ENCODE assay signal across 1 cellular context in genomic region chr6:52724406-52725121, GRCh38.
TF ChIP-seq lines count a peak whose summit lies in the region.

No MANE protein-coding gene starts in this region.

TF ChIP-seq in HepG2, 621 proteins besides CTCF, POLR2A, EP300 and RAD21 (continued from another document and continues in another):
- TF ChIP-seq, protein P1, sequence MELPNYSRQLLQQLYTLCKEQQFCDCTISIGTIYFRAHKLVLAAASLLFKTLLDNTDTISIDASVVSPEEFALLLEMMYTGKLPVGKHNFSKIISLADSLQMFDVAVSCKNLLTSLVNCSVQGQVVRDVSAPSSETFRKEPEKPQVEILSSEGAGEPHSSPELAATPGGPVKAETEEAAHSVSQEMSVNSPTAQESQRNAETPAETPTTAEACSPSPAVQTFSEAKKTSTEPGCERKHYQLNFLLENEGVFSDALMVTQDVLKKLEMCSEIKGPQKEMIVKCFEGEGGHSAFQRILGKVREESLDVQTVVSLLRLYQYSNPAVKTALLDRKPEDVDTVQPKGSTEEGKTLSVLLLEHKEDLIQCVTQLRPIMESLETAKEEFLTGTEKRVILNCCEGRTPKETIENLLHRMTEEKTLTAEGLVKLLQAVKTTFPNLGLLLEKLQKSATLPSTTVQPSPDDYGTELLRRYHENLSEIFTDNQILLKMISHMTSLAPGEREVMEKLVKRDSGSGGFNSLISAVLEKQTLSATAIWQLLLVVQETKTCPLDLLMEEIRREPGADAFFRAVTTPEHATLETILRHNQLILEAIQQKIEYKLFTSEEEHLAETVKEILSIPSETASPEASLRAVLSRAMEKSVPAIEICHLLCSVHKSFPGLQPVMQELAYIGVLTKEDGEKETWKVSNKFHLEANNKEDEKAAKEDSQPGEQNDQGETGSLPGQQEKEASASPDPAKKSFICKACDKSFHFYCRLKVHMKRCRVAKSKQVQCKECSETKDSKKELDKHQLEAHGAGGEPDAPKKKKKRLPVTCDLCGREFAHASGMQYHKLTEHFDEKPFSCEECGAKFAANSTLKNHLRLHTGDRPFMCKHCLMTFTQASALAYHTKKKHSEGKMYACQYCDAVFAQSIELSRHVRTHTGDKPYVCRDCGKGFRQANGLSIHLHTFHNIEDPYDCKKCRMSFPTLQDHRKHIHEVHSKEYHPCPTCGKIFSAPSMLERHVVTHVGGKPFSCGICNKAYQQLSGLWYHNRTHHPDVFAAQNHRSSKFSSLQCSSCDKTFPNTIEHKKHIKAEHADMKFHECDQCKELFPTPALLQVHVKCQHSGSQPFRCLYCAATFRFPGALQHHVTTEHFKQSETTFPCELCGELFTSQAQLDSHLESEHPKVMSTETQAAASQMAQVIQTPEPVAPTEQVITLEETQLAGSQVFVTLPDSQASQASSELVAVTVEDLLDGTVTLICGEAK (IDR thresholded peaks at IDR 0.05): no peak
- TF ChIP-seq, protein P1 (CRISPR knock-in tag; IDR thresholded peaks at IDR 0.05): no peak; the same call in 1 of the 2 replicates
- TF ChIP-seq, protein P2, sequence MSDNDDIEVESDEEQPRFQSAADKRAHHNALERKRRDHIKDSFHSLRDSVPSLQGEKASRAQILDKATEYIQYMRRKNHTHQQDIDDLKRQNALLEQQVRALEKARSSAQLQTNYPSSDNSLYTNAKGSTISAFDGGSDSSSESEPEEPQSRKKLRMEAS (IDR thresholded peaks at IDR 0.05): peak; percentile 55; the same call in 1 of the 2 replicates
- TF ChIP-seq ZBTB7B (CRISPR knock-in tag; IDR thresholded peaks at IDR 0.05) (peak; percentile 64; the same call in 1 of the 2 replicates), MTF1 (CRISPR knock-in tag; IDR thresholded peaks at IDR 0.05) (no peak), SMC3 (IDR thresholded peaks at IDR 0.05; ENCODE audit: low read length) (peak; percentile 100), HNF4G (IDR thresholded peaks at IDR 0.05; ENCODE audit: borderline replicate concordance, low read depth, low read length) (no peak), HNF4G (CRISPR knock-in tag; IDR thresholded peaks at IDR 0.05; ENCODE audit: borderline replicate concordance, low read depth) (no peak; the same call in 1 of the 2 replicates), ZNF7 (CRISPR knock-in tag; IDR thresholded peaks at IDR 0.05) (no peak), CREBL2 (CRISPR knock-in tag; IDR thresholded peaks at IDR 0.05; ENCODE audit: borderline replicate concordance) (0 out of 2 replicates have a peak, but pooled peaks have one; percentile 59), MTERF4 (CRISPR knock-in tag; IDR thresholded peaks at IDR 0.05) (peak; percentile 55), ZNF253 (CRISPR knock-in tag; IDR thresholded peaks at IDR 0.05; ENCODE audit: borderline replicate concordance) (no peak), SAFB2 (CRISPR knock-in tag; IDR thresholded peaks at IDR 0.05; ENCODE audit: borderline replicate concordance, low read depth) (no peak), ZSCAN21 (CRISPR knock-in tag; IDR thresholded peaks at IDR 0.05; ENCODE audit: borderline replicate concordance) (peak; percentile 66; the same call in 1 of the 2 replicates), ZNF816 (CRISPR knock-in tag; IDR thresholded peaks at IDR 0.05; ENCODE audit: borderline replicate concordance) (peak; percentile 62; the same call in 1 of the 2 replicates), PHF8 (CRISPR knock-in tag; IDR thresholded peaks at IDR 0.05) (peak; percentile 46), SATB2 (CRISPR knock-in tag; IDR thresholded peaks at IDR 0.05) (no peak), NCOA2 (CRISPR knock-in tag; IDR thresholded peaks at IDR 0.05) (no peak), ZNF569 (CRISPR knock-in tag; IDR thresholded peaks at IDR 0.05; ENCODE audit: borderline replicate concordance) (no peak), NR2F2 (IDR thresholded peaks at IDR 0.05; ENCODE audit: borderline replicate concordance, low read depth) (no peak), NFE2L2 (IDR thresholded peaks at IDR 0.05; ENCODE audit: low read length) (no peak; the same call in 1 of the 2 replicates), ZNF737 (CRISPR knock-in tag; IDR thresholded peaks at IDR 0.05; ENCODE audit: borderline replicate concordance) (no peak), RFX1 (IDR thresholded peaks at IDR 0.05) (no peak), U2AF2 (IDR thresholded peaks at IDR 0.05; ENCODE audit: low read depth, low read length) (no peak), CREM (IDR thresholded peaks at IDR 0.05) (0 out of 2 replicates have a peak, but pooled peaks have one; percentile 15), CREM (CRISPR knock-in tag; IDR thresholded peaks at IDR 0.05) (no peak), ZNF281 (CRISPR knock-in tag; IDR thresholded peaks at IDR 0.05; ENCODE audit: borderline replicate concordance) (no peak; the same call in 1 of the 2 replicates), CSRNP2 (CRISPR knock-in tag; conservative IDR thresholded peaks at IDR 0.05; ENCODE audit: low read depth) (no peak), JUNB (CRISPR knock-in tag; IDR thresholded peaks at IDR 0.05; ENCODE audit: borderline replicate concordance) (no peak), ZNF337 (CRISPR knock-in tag; IDR thresholded peaks at IDR 0.05; ENCODE audit: borderline replicate concordance, low read depth) (no peak), ZIK1 (CRISPR knock-in tag; IDR thresholded peaks at IDR 0.05; ENCODE audit: borderline replicate concordance, low read depth) (no peak)
- TF ChIP-seq, protein P3, sequence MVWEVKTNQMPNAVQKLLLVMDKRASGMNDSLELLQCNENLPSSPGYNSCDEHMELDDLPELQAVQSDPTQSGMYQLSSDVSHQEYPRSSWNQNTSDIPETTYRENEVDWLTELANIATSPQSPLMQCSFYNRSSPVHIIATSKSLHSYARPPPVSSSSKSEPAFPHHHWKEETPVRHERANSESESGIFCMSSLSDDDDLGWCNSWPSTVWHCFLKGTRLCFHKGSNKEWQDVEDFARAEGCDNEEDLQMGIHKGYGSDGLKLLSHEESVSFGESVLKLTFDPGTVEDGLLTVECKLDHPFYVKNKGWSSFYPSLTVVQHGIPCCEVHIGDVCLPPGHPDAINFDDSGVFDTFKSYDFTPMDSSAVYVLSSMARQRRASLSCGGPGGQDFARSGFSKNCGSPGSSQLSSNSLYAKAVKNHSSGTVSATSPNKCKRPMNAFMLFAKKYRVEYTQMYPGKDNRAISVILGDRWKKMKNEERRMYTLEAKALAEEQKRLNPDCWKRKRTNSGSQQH (CRISPR knock-in tag; IDR thresholded peaks at IDR 0.05; ENCODE audit: low read depth): no peak
- TF ChIP-seq, protein P4, sequence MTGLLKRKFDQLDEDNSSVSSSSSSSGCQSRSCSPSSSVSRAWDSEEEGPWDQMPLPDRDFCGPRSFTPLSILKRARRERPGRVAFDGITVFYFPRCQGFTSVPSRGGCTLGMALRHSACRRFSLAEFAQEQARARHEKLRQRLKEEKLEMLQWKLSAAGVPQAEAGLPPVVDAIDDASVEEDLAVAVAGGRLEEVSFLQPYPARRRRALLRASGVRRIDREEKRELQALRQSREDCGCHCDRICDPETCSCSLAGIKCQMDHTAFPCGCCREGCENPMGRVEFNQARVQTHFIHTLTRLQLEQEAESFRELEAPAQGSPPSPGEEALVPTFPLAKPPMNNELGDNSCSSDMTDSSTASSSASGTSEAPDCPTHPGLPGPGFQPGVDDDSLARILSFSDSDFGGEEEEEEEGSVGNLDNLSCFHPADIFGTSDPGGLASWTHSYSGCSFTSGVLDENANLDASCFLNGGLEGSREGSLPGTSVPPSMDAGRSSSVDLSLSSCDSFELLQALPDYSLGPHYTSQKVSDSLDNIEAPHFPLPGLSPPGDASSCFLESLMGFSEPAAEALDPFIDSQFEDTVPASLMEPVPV (CRISPR knock-in tag; IDR thresholded peaks at IDR 0.05): no peak
- TF ChIP-seq, protein P5, sequence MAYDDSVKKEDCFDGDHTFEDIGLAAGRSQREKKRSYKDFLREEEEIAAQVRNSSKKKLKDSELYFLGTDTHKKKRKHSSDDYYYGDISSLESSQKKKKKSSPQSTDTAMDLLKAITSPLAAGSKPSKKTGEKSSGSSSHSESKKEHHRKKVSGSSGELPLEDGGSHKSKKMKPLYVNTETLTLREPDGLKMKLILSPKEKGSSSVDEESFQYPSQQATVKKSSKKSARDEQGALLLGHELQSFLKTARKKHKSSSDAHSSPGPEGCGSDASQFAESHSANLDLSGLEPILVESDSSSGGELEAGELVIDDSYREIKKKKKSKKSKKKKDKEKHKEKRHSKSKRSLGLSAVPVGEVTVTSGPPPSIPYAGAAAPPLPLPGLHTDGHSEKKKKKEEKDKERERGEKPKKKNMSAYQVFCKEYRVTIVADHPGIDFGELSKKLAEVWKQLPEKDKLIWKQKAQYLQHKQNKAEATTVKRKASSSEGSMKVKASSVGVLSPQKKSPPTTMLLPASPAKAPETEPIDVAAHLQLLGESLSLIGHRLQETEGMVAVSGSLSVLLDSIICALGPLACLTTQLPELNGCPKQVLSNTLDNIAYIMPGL (CRISPR knock-in tag; IDR thresholded peaks at IDR 0.05; ENCODE audit: borderline replicate concordance in 1 of 2, low read depth in 1 of 2): peak; percentile 59 to 95; a peak in 3 of 4 replicates
